8 cellular contexts compared by ENCODE assay signal in genomic region chr13:111046590-111047141, GRCh38.
DNase-seq lines count a peak whose midpoint lies in the region; ATAC-seq and TF ChIP-seq lines count a peak whose summit lies in the region.

No MANE protein-coding gene starts in this region.

- no peaks in the 10 kb centered on the region for H3K27me3 Mint-ChIP-seq in chondrocyte (ENCODE audit: low read depth)
- H3K27me3 Mint-ChIP-seq in stimulated activated naive B cell treated with anti-CD40 and anti-IgM and Interleukin-4, amounts not matched to agents 10 μg/mL and 1 μg/mL and 100 μg/mL, for 72 hours, result peaks cover 26% of the 10 kb centered on the region in 2 donors

- no peak for DNase-seq in activated CD4-positive, CD25-positive, alpha-beta regulatory T cell treated with anti-CD3 and anti-CD28 coated beads, Interleukin-2, amount 50 U/mL, for 72 hours
- no peak for DNase-seq in chondrocyte (ENCODE audit: low spot score)
- no peak for DNase-seq in stimulated activated naive B cell treated with anti-CD40 and anti-IgM and Interleukin-4, amounts not matched to agents 10 μg/mL and 1 μg/mL and 100 μg/mL, for 72 hours
- DNase-seq in NCI-H1417 (lab: John Stamatoyannopoulos, UW), result no peak
- DNase-seq in DMS53 (lab: John Stamatoyannopoulos, UW), result no peak

- peaks cover 18% of the 10 kb centered on the region for H3K4me1 Mint-ChIP-seq in chondrocyte (ENCODE audit: low read depth)
- peaks cover 17 to 23% of the 10 kb centered on the region in 2 donors for H3K4me1 Mint-ChIP-seq in stimulated activated naive B cell treated with anti-CD40 and anti-IgM and Interleukin-4, amounts not matched to agents 10 μg/mL and 1 μg/mL and 100 μg/mL, for 72 hours

- peak; percentile 52 for TF ChIP-seq CTCF in chondrocyte (IDR thresholded peaks at IDR 0.05)

- no peak overlapping the region for H3K27ac Mint-ChIP-seq in chondrocyte (ENCODE audit: unreplicated experiment)
- peak overlapping the region; percentile 48 for H3K27ac Mint-ChIP-seq in stimulated activated naive B cell treated with anti-CD40 and anti-IgM and Interleukin-4, amounts not matched to agents 10 μg/mL and 1 μg/mL and 100 μg/mL, for 72 hours

- peak; percentile 51 to 54 for ATAC-seq in activated CD4-positive, CD25-positive, alpha-beta regulatory T cell treated with anti-CD3 and anti-CD28 coated beads, Interleukin-2, amount 50 U/mL, for 24 hours
- ATAC-seq in HG03378 (IDR thresholded peaks at IDR 0.05; ENCODE audit: unreplicated experiment) (peak; percentile 73), HG02840 (IDR thresholded peaks at IDR 0.05; ENCODE audit: low FRiP score, unreplicated experiment) (no peak)
- peak; percentile 59 to 70 for ATAC-seq in stimulated activated naive B cell treated with anti-CD40 and anti-IgM and Interleukin-4, amounts not matched to agents 10 μg/mL and 1 μg/mL and 100 μg/mL, for 72 hours (replicated peaks)

- no peaks in the 10 kb centered on the region for H3K9me3 Mint-ChIP-seq in chondrocyte (ENCODE audit: low read depth)
- no peaks in the 10 kb centered on the region for H3K9me3 Mint-ChIP-seq in stimulated activated naive B cell treated with anti-CD40 and anti-IgM and Interleukin-4, amounts not matched to agents 10 μg/mL and 1 μg/mL and 100 μg/mL, for 72 hours

- no peaks in the 10 kb centered on the region for H3K36me3 Mint-ChIP-seq in chondrocyte (ENCODE audit: low read depth)
- H3K36me3 Mint-ChIP-seq in stimulated activated naive B cell treated with anti-CD40 and anti-IgM and Interleukin-4, amounts not matched to agents 10 μg/mL and 1 μg/mL and 100 μg/mL, for 72 hours, result no peaks in the 10 kb centered on the region

- no peak overlapping the region for H3K4me3 Mint-ChIP-seq in chondrocyte (ENCODE audit: unreplicated experiment)
- H3K4me3 Mint-ChIP-seq in stimulated activated naive B cell treated with anti-CD40 and anti-IgM and Interleukin-4, amounts not matched to agents 10 μg/mL and 1 μg/mL and 100 μg/mL, for 72 hours, result no peak overlapping the region
